18 cellular contexts compared by ENCODE assay signal in genomic region chr16:4110680-4111079, GRCh38. TPM values are rescaled to one million over a fixed set of nuclear protein-coding genes. Genes with fewer than 3 reads are reported as not detected.
DNase-seq lines count a peak whose midpoint lies in the region; ATAC-seq, FAIRE-seq and TF ChIP-seq lines count a peak whose summit lies in the region.
"Had no signal": no experiment of that assay in that cellular context is flagged by ENCODE, and none has a peak within 500 bp of the region (broad histone marks: within the 10 kb centered on the region; RNA-seq: fewer than 3 reads in every experiment).

No MANE protein-coding gene starts in this region.

- H3K27ac Mint-ChIP-seq in central memory CD8-positive, alpha-beta T cell (ENCODE audit: low read depth): peak overlapping the region; percentile 59
- H3K27ac Mint-ChIP-seq: naive B cell, T-cell, type B pancreatic cell had no signal

- H3K27ac ChIP-seq in HepG2 (ENCODE audit: extremely low read length, insufficient read depth, low read length) (peak overlapping the region; percentile 91), right lobe of liver (no peak overlapping the region), neural cell (ENCODE audit: low read length) (no peak overlapping the region), aorta (ENCODE audit: low read depth in 1 of 2, low read length in 2 of 2) (peak overlapping the region in 1 of 2 donors; percentile 5)
- H3K27ac ChIP-seq: epithelial cell of prostate had no signal

- H3K79me2 ChIP-seq in HepG2 (ENCODE audit: insufficient read depth, low read length): peaks cover 92% of the 10 kb centered on the region
- H3K79me2 ChIP-seq in neural cell (replicated peaks; ENCODE audit: insufficient read depth, low read length): peaks cover 24% of the 10 kb centered on the region

- DNase-seq in HepG2 (ENCODE audit: low spot score) (peak; percentile 59), right lobe of liver (no peak), aorta (peak in 1 of 2 donors; percentile 49), HK-2 (ENCODE audit: unreplicated experiment) (no peak), H4 (ENCODE audit: low spot score) (no peak), GM20000 (ENCODE audit: low spot score) (no peak)
- no peak for DNase-seq in central memory CD8-positive, alpha-beta T cell (ENCODE audit: low spot score in 2 of 2)
- DNase-seq: AML-193; MG63; naive B cell; NCI-H2081; stimulated activated CD4-positive, alpha-beta T cell treated with anti-CD3 and anti-CD28 coated beads, Interleukin-1b, Interleukin-23, amount 100 ng/mL, for 48 hours had no signal

- BruUV-seq in HepG2 (replicated peaks; lab: Mats Ljungman, UMichigan): no TSS peak

- H4K20me1 ChIP-seq in HepG2 (ENCODE audit: insufficient read depth, low read length): no peaks in the 10 kb centered on the region
- H4K20me1 ChIP-seq in neural cell (ENCODE audit: insufficient read depth): no peaks in the 10 kb centered on the region

- intact Hi-C loops in HepG2 (cut with micrococcal nuclease; ENCODE audit: unreplicated experiment): loop anchor here (2.0 to 10.0 kb wide), 4 partner anchors 44 to 416 kb away; no protein-coding TSS in a partner anchor
- intact Hi-C loops in right lobe of liver (cut with DNase I): loop anchor here in 1 of 2 donors (10.0 kb wide), 2 partner anchors 46 to 106 kb away; no protein-coding TSS in a partner anchor
- intact Hi-C loops in aorta (cut with DNase I): loop anchor here (5.0 to 10.0 kb wide), 3 partner anchors 58 to 126 kb away; no protein-coding TSS in a partner anchor

- H3K4me2 ChIP-seq in HepG2 (ENCODE audit: low read depth, low read length): peak overlapping the region; percentile 92
- H3K4me2 ChIP-seq in neural cell (ENCODE audit: low read length): no peak overlapping the region

- TF ChIP-seq RAD21 in HepG2 (CRISPR knock-in tag; IDR thresholded peaks at IDR 0.05): no peak
- no peak for TF ChIP-seq RAD21 in neural cell (conservative IDR thresholded peaks at IDR 0.05)

- no peaks in the 10 kb centered on the region for H3F3A ChIP-seq in neural cell (ENCODE audit: insufficient read depth, low read length, poor library complexity, severe bottlenecking)

- no peaks in the 10 kb centered on the region for H3K9me2 ChIP-seq in neural cell (ENCODE audit: insufficient read depth, low read length)

- peak overlapping the region; percentile 79 to 91 (median 84) for H3K4me3 ChIP-seq in HepG2 (replicated peaks in 1 of 3; ENCODE audit: insufficient read depth in 1 of 3, low read depth in 2 of 3, low read length in 3 of 3)
- no peak overlapping the region for H3K4me3 ChIP-seq in right lobe of liver
- peak overlapping the region; percentile 93 for H3K4me3 ChIP-seq in neural cell (ENCODE audit: low read length)
- peak overlapping the region; percentile 15 to 38 for H3K4me3 ChIP-seq in aorta (ENCODE audit: low read length in 2 of 2)

- H3K4me3 Mint-ChIP-seq in central memory CD8-positive, alpha-beta T cell: no peak overlapping the region
- H3K4me3 Mint-ChIP-seq: naive B cell had no signal

- in situ Hi-C loops in HepG2 (cut with HindIII; ENCODE audit: extremely low pct_ligation_motif_present, low pct_unique_long_range_greater_than_20kb): loop anchor here (5.0 kb wide), 1 partner anchor 93 kb away; no protein-coding TSS in a partner anchor

- POLR2A ChIA-PET in HepG2 (lab: Yijun Ruan, JAX): interaction anchor here (0.6 to 1.5 kb wide), 2 partner anchors 143 to 215 kb away, joined by 3 to 6 read pairs; no protein-coding TSS in a partner anchor

- H3K27me3 Mint-ChIP-seq in central memory CD8-positive, alpha-beta T cell: no peaks in the 10 kb centered on the region
- H3K27me3 Mint-ChIP-seq: naive B cell, T-cell, type B pancreatic cell had no signal

- peaks cover 22% of the 10 kb centered on the region for H3K36me3 Mint-ChIP-seq in central memory CD8-positive, alpha-beta T cell (ENCODE audit: insufficient read depth)
- H3K36me3 Mint-ChIP-seq: naive B cell had no signal

- CTCF ChIA-PET in HepG2 (lab: Yijun Ruan, JAX; ENCODE audit: low intra/inter-chr PET ratio, low total read pairs): no interaction called here

- no peak for TF ChIP-seq CTCF in HepG2 (CRISPR knock-in tag; IDR thresholded peaks at IDR 0.05)
- no peak for TF ChIP-seq CTCF in right lobe of liver (IDR thresholded peaks at IDR 0.05)
- TF ChIP-seq CTCF in neural cell (IDR thresholded peaks at IDR 0.05; ENCODE audit: poor library complexity, severe bottlenecking): no peak
- TF ChIP-seq CTCF in GM20000 (IDR thresholded peaks at IDR 0.05; ENCODE audit: extremely low read depth, missing control alignments): no peak

- H3K4me1 ChIP-seq in HepG2 (ENCODE audit: insufficient read depth, low read length) (peaks cover 74% of the 10 kb centered on the region), right lobe of liver (peaks cover 0 to 47% (median 16%) of the 10 kb centered on the region in 4 donors), aorta (ENCODE audit: control insufficient read depth in 1 of 2, insufficient read depth in 2 of 2, low read length in 2 of 2) (peaks cover 0 to 3% of the 10 kb centered on the region in 2 donors)

- no peaks in the 10 kb centered on the region; a peak in 1 of 5 replicates for H3K27me3 ChIP-seq in HepG2 (ENCODE audit: control insufficient read depth in 1 of 2, insufficient read depth in 2 of 2, low read length in 2 of 2)
- H3K27me3 ChIP-seq in right lobe of liver: no peaks in the 10 kb centered on the region
- H3K27me3 ChIP-seq in neural cell (ENCODE audit: insufficient read depth, low read depth, low read length): no peaks in the 10 kb centered on the region
- no peaks in the 10 kb centered on the region for H3K27me3 ChIP-seq in aorta (ENCODE audit: control insufficient read depth in 1 of 2, insufficient read depth in 2 of 2, low read length in 1 of 2)
- H3K27me3 ChIP-seq: heart left ventricle, MG63 had no signal

- H3K36me3 ChIP-seq in HepG2 (replicated peaks in 1 of 2; ENCODE audit: control insufficient read depth in 1 of 2, insufficient read depth in 2 of 2, low read length in 2 of 2) (peaks cover 2 to 11% of the 10 kb centered on the region in 2 experiments; a peak in 3 of 5 replicates), right lobe of liver (no peaks in the 10 kb centered on the region), neural cell (ENCODE audit: insufficient read depth, low read length) (peaks cover 10% of the 10 kb centered on the region), aorta (ENCODE audit: control insufficient read depth in 1 of 2, insufficient read depth in 2 of 2, low read length in 1 of 2) (no peaks in the 10 kb centered on the region)

- WGBS in HepG2 (ENCODE audit: low lambda C conversion rate): 23% methylated on average over 7 of the region's 14 CpGs
- WGBS in right lobe of liver (ENCODE audit: insufficient coverage, low coverage, low lambda C conversion rate, missing lambda C conversion rate): 85% methylated on average over 4 of the region's 14 CpGs
- 24 to 25% methylated on average over 14 of the region's 14 CpGs for WGBS in aorta, 2 donors

- H3K9ac ChIP-seq in HepG2 (ENCODE audit: insufficient read depth, low read depth, low read length) (peak overlapping the region; percentile 72), neural cell (ENCODE audit: low read length) (no peak overlapping the region)

- FAIRE-seq in HepG2 (lab: Jason Lieb, UNC): peak; percentile 54
- FAIRE-seq: colon had no signal

- no peak for TF ChIP-seq POLR2A in HepG2 (IDR thresholded peaks at IDR 0.05; ENCODE audit: insufficient read depth in 1 of 2, low read depth in 2 of 2, low read length in 2 of 2)
- no peak for TF ChIP-seq POLR2A in right lobe of liver (IDR thresholded peaks at IDR 0.05)

- TF ChIP-seq EP300 in HepG2 (IDR thresholded peaks at IDR 0.05; ENCODE audit: low read depth in 2 of 2, low read length in 2 of 2) (no peak), HepG2 (CRISPR knock-in tag; IDR thresholded peaks at IDR 0.05; ENCODE audit: borderline replicate concordance) (no peak), neural cell (conservative IDR thresholded peaks at IDR 0.05; ENCODE audit: poor library complexity, severe bottlenecking) (no peak)

- H3K9me3 ChIP-seq in HepG2 (ENCODE audit: low read length) (no peaks in the 10 kb centered on the region), right lobe of liver (no peaks in the 10 kb centered on the region), neural cell (ENCODE audit: low read length) (no peaks in the 10 kb centered on the region), aorta (ENCODE audit: control insufficient read depth, low read length) (no peaks in the 10 kb centered on the region)
- H3K9me3 ChIP-seq: heart left ventricle, MG63 had no signal

- H3K4me1 Mint-ChIP-seq in central memory CD8-positive, alpha-beta T cell: peaks cover 68% of the 10 kb centered on the region

- no peaks in the 10 kb centered on the region for H3K9me3 Mint-ChIP-seq in central memory CD8-positive, alpha-beta T cell
- H3K9me3 Mint-ChIP-seq: naive B cell, T-cell, type B pancreatic cell had no signal

- H2AFZ ChIP-seq in HepG2 (ENCODE audit: low read length) (no peak overlapping the region), neural cell (ENCODE audit: low read depth, low read length) (no peak overlapping the region)

- ATAC-seq in HepG2: 0 out of 3 replicates have a peak, but pooled peaks have one; percentile 4
- ATAC-seq in right lobe of liver: no peak
- ATAC-seq in central memory CD8-positive, alpha-beta T cell (replicated peaks; ENCODE audit: extremely low read depth, poor library complexity, severe bottlenecking): no peak
- ATAC-seq in aorta (ENCODE audit: low FRiP score): no peak
- ATAC-seq: heart left ventricle had no signal

RNA-seq across cellular contexts. Expression of gene ADCY9, which starts 5.6 kb away (rescaled TPM):
- total RNA-seq in HepG2 (2016; rRNA removed; fragmentation: Illumina TruSeq; extraction: Trizol) (9.6 and 11.2 TPM in 2 replicates), right lobe of liver (10 to 100 TPM; 17.3 to 41.5 (median 25.6) TPM), aorta (10 to 100 TPM; 30.6 to 40.1 TPM)
- total RNA-seq in HepG2 (2016; cell fraction: cytosol; rRNA removed; fragmentation: Illumina TruSeq; extraction: Trizol; ENCODE audit: low read depth): 6.9 and 7.1 TPM in 2 replicates
- 7.0 and 12.1 TPM in 2 replicates for total RNA-seq in HepG2 (2016; cell fraction: insoluble cytoplasmic fraction; rRNA removed; fragmentation: Illumina TruSeq; extraction: Trizol)
- total RNA-seq in HepG2 (2016; cell fraction: membrane; rRNA removed; fragmentation: Illumina TruSeq; extraction: Trizol): 4.4 and 4.6 TPM in 2 replicates
- total RNA-seq in HepG2 (2016; cell fraction: nucleus; rRNA removed; fragmentation: Illumina TruSeq; extraction: Trizol): 15.9 and 17.5 TPM in 2 replicates
- polyA plus RNA-seq in HepG2 (2011; rRNA removed) (13.6 and 13.9 TPM in 2 replicates), neural cell (6.3 and 7.6 TPM in 2 replicates), aorta (10 to 100 TPM in 1 of 2 donors, 1 to 10 TPM in 1; 7.9 to 18.8 TPM)
- 15.9 and 17.7 TPM in 2 replicates for polyA plus RNA-seq in HepG2 (2011; cell fraction: cytosol; rRNA removed)
- 26.9 and 30.6 TPM in 2 replicates for polyA plus RNA-seq in HepG2 (2011; cell fraction: nucleus; rRNA removed)
- polyA plus RNA-seq in HepG2 (2012): 15.9 and 19.6 TPM in 2 replicates
- 0.63 and 1.1 TPM in 2 replicates for polyA plus RNA-seq in HepG2 (2016; cell fraction: cytosol; fragmentation: Illumina TruSeq; extraction: Trizol; ENCODE audit: low read depth)
- polyA plus RNA-seq in HepG2 (2016; cell fraction: insoluble cytoplasmic fraction; fragmentation: Illumina TruSeq; extraction: Trizol; ENCODE audit: low read depth): 5.6 and 8.0 TPM in 2 replicates
- polyA plus RNA-seq in HepG2 (2016; cell fraction: membrane; fragmentation: Illumina TruSeq; extraction: Trizol; ENCODE audit: low read depth): 2.0 and 2.1 TPM in 2 replicates
- polyA plus RNA-seq in HepG2 (2016; cell fraction: nucleus; fragmentation: Illumina TruSeq; extraction: Trizol; ENCODE audit: insufficient read depth, low read depth): 16.3 and 17.4 TPM in 2 replicates
- polyA minus RNA-seq in HepG2 (2011; rRNA and poly(A)+ RNA removed; ENCODE audit: low replicate concordance): 21.8 and 108 TPM in 2 replicates
- polyA minus RNA-seq in HepG2 (2011; cell fraction: cytosol; rRNA and poly(A)+ RNA removed): 53.6 and 62.1 TPM in 2 replicates
- polyA minus RNA-seq in HepG2 (2011; cell fraction: nucleus; rRNA and poly(A)+ RNA removed): 33.7 and 36.4 TPM in 2 replicates
- 19.8 and 21.7 TPM in 2 replicates for polyA minus RNA-seq in neural cell
- 3.9 and 5.1 TPM in 2 replicates for total RNA-seq in H4 (2014; rRNA removed; shearing (Covaris generic))

Comparison
In these comparisons a context has a peak if more than half of its experiments do, and no peak if none do; other contexts are left out.
1. H3K4me3 ChIP-seq: peak in HepG2 (3 of 3), neural cell (single experiment) and aorta (2 of 2); none in right lobe of liver (0 of 3).